In genomic region chr3:46682156-46682555, GRCh38 we compare ENCODE assay signal across 28 cellular contexts. TPM values are rescaled to one million over a fixed set of nuclear protein-coding genes. Genes with fewer than 3 reads are reported as not detected.
"Had no signal": no experiment of that assay in that cellular context is flagged by ENCODE, and none has a peak within 500 bp of the region (broad histone marks: within the 10 kb centered on the region; RNA-seq: fewer than 3 reads in every experiment).

No MANE protein-coding gene starts in this region.

- H3K36me3 ChIP-seq: neutrophil, ovary, prostate gland had no signal

- H3K27me3 Mint-ChIP-seq: naive thymus-derived CD8-positive, alpha-beta T cell; T-helper 17 cell had no signal

- H3K27ac Mint-ChIP-seq: activated T-helper 2 cell treated with anti-CD3 and anti-CD28 coated beads, Interferon-gamma antibody, Interleukin-2, Interleukin-4, amounts not matched to agents 10 μg/mL and 5 μg/mL and 100 μg/mL, durations not matched to agents 14 hours and 24 hours and 36 hours; immature natural killer cell; mesothelial cell of epicardium; T-helper 17 cell had no signal

- H3K9me3 Mint-ChIP-seq: activated T-cell treated with anti-CD3 and anti-CD28 coated beads, Interleukin-2, amount 50 U/mL, for 4 hours; activated T-helper 2 cell treated with anti-CD3 and anti-CD28 coated beads, Interferon-gamma antibody, Interleukin-2, Interleukin-4, amounts not matched to agents 10 μg/mL and 5 μg/mL and 100 μg/mL, durations not matched to agents 14 hours and 24 hours and 36 hours; immature natural killer cell; mesothelial cell of epicardium; naive thymus-derived CD8-positive, alpha-beta T cell had no signal

- H3K9me3 ChIP-seq: neutrophil, ovary, prostate gland, upper lobe of right lung had no signal

- H3K4me3 ChIP-seq: ovary, prostate gland, upper lobe of right lung had no signal

- DNase-seq: activated CD4-positive, alpha-beta T cell treated with anti-CD3 and anti-CD28 coated beads for 4 hours; activated CD4-positive, alpha-beta T cell treated with anti-CD3 and anti-CD28 coated beads, Interleukin-2, amount 50 U/mL, for 48 hours; activated CD4-positive, CD25-positive, alpha-beta regulatory T cell; activated CD8-positive, alpha-beta memory T cell treated with anti-CD3 and anti-CD28 coated beads, Interleukin-2, amount 50 U/mL, for 48 hours; activated naive CD4-positive, alpha-beta T cell treated with Interleukin-2 at 50 U/mL for 16 hours; activated T-cell treated with anti-CD3 and anti-CD28 coated beads, Interleukin-2, amount 50 U/mL, for 4 hours; amygdala; cerebellar nuclear complex; effector CD4-positive, alpha-beta T cell; erythroblast; foreskin keratinocyte; immature natural killer cell; naive thymus-derived CD8-positive, alpha-beta T cell; ovary; stimulated activated CD4-positive, alpha-beta T cell treated with anti-CD3 and anti-CD28 coated beads, Interleukin-2, amount 100 ng/mL, for 48 hours; stimulated activated CD8-positive, alpha-beta memory T cell treated with anti-CD3 and anti-CD28 coated beads, Interleukin-4, amount 100 ng/mL, for 48 hours; stimulated activated naive CD4-positive, alpha-beta T cell; T-helper 17 cell; upper lobe of right lung had no signal

- ATAC-seq: activated T-cell treated with anti-CD3 and anti-CD28 coated beads, Interleukin-2, amount 50 U/mL, for 4 hours; foreskin keratinocyte; left lobe of liver; naive thymus-derived CD8-positive, alpha-beta T cell; T-helper 17 cell; upper lobe of right lung had no signal

- H3K4me1 ChIP-seq: foreskin keratinocyte, prostate gland, upper lobe of right lung had no signal

- H3K36me3 Mint-ChIP-seq: immature natural killer cell, mesothelial cell of epicardium had no signal

- H3K4me3 Mint-ChIP-seq: activated T-cell treated with anti-CD3 and anti-CD28 coated beads, Interleukin-2, amount 50 U/mL, for 4 hours; immature natural killer cell; mesothelial cell of epicardium; naive thymus-derived CD8-positive, alpha-beta T cell; T-helper 17 cell had no signal

- H3K27me3 ChIP-seq: foreskin keratinocyte, neutrophil, ovary, upper lobe of right lung had no signal

- H3K4me1 Mint-ChIP-seq: immature natural killer cell; mesothelial cell of epicardium; naive thymus-derived CD8-positive, alpha-beta T cell had no signal

- H3K27ac ChIP-seq: foreskin keratinocyte, neutrophil, ovary, prostate gland, upper lobe of right lung had no signal

RNA-seq across cellular contexts. Expression of gene TMIE, which starts 19.0 kb away (rescaled TPM):
- total RNA-seq: activated T-helper 2 cell treated with anti-CD3 and anti-CD28 coated beads, Interferon-gamma antibody, Interleukin-2, Interleukin-4, amounts not matched to agents 10 μg/mL and 5 μg/mL and 100 μg/mL, durations not matched to agents 14 hours and 24 hours and 36 hours; foreskin keratinocyte; glomerular endothelial cell had no signal

RNA-seq across cellular contexts. Expression of gene PRSS50, which starts 35.5 kb away (rescaled TPM):
- total RNA-seq: activated CD8-positive, alpha-beta memory T cell treated with anti-CD3 and anti-CD28 coated beads for 36 hours; activated T-cell treated with anti-CD3 and anti-CD28 coated beads, Interleukin-2, amount 50 U/mL, for 4 hours; activated T-helper 2 cell treated with anti-CD3 and anti-CD28 coated beads, Interferon-gamma antibody, Interleukin-2, Interleukin-4, amounts not matched to agents 10 μg/mL and 5 μg/mL and 100 μg/mL, durations not matched to agents 14 hours and 24 hours and 36 hours; foreskin keratinocyte; glomerular endothelial cell; lung microvascular endothelial cell; naive thymus-derived CD8-positive, alpha-beta T cell; subcutaneous adipose tissue; T-helper 17 cell had no signal
